ENCODE assay signal across 8 cellular contexts in the genomic region with DNA sequence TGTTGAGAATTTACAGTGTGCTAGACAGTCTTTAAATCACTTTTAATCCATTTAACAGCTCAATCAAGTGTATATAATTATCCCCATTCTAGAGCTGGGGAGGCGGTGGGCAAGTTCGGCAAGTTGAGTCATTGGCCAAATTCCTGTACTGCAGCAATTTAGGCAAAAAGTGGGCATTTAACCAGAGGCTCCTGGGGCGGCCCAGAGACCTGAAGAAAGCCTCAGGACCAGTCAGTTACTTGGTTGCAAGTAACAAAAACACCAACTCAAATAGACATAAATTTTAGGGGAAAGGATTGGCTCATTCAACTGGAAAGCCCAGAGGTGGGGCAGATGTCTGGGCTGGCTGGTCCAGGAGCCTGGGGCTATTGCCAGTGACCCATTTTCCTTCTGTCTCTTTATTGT.
DNase-seq lines count a peak whose midpoint lies in the region; TF ChIP-seq lines count a peak whose summit lies in the region.

No MANE protein-coding gene starts in this region.

- H3K4me3 ChIP-seq in BE2C (ENCODE audit: low read depth, low read length) (peak overlapping the region; percentile 61), HUES48 (ENCODE audit: low read depth, low read length) (peak overlapping the region; percentile 28), dorsolateral prefrontal cortex (peak overlapping the region; percentile 28 to 77 (median 61)), neural cell (ENCODE audit: low read length) (peak overlapping the region; percentile 59)

- H3K9me2 ChIP-seq in neural cell (ENCODE audit: insufficient read depth, low read length): no peaks in the 10 kb centered on the region

- peak overlapping the region; percentile 19 for H3K4me2 ChIP-seq in neural cell (ENCODE audit: low read length)

- H2AFZ ChIP-seq in neural cell (ENCODE audit: low read depth, low read length): no peak overlapping the region

- DNase-seq in BE2C (no peak), dorsolateral prefrontal cortex (no peak), NCI-H2196 (lab: John Stamatoyannopoulos, UW; ENCODE audit: unreplicated experiment) (no peak), mesenteric fat pad (ENCODE audit: low spot score) (no peak), foreskin melanocyte (no peak), RPMI8226 (no peak)

- H3K4me1 ChIP-seq in BE2C (peaks cover 16% of the 10 kb centered on the region), HUES48 (ENCODE audit: control insufficient read depth, insufficient read depth, low read length) (peaks cover 34% of the 10 kb centered on the region)

- H3F3A ChIP-seq in neural cell (ENCODE audit: insufficient read depth, low read length, poor library complexity, severe bottlenecking): no peaks in the 10 kb centered on the region

- H3K27ac ChIP-seq in HUES48 (ENCODE audit: low read depth, low read length) (peak overlapping the region; percentile 89), dorsolateral prefrontal cortex (peak overlapping the region; percentile 63 to 98 (median 93)), neural cell (ENCODE audit: low read length) (peak overlapping the region; percentile 73)

- H3K27me3 ChIP-seq in BE2C (no peaks in the 10 kb centered on the region), HUES48 (ENCODE audit: control insufficient read depth, insufficient read depth, low read length) (no peaks in the 10 kb centered on the region), dorsolateral prefrontal cortex (no peaks in the 10 kb centered on the region), neural cell (ENCODE audit: insufficient read depth, low read depth, low read length) (no peaks in the 10 kb centered on the region)

- no peak for TF ChIP-seq EP300 in neural cell (conservative IDR thresholded peaks at IDR 0.05; ENCODE audit: poor library complexity, severe bottlenecking)

- H4K20me1 ChIP-seq in neural cell (ENCODE audit: insufficient read depth): no peaks in the 10 kb centered on the region

- TF ChIP-seq RAD21 in neural cell (conservative IDR thresholded peaks at IDR 0.05): no peak

- H3K36me3 ChIP-seq in BE2C: peaks cover 3% of the 10 kb centered on the region; the same call in 1 of the 2 replicates
- H3K36me3 ChIP-seq in HUES48 (ENCODE audit: control insufficient read depth, insufficient read depth, low read length): no peaks in the 10 kb centered on the region
- no peaks in the 10 kb centered on the region for H3K36me3 ChIP-seq in neural cell (ENCODE audit: insufficient read depth, low read length)

- TF ChIP-seq CTCF in BE2C (IDR thresholded peaks at IDR 0.05; ENCODE audit: low read depth, low read length): no peak
- no peak for TF ChIP-seq CTCF in dorsolateral prefrontal cortex (IDR thresholded peaks at IDR 0.05 in 54 of 56, conservative IDR thresholded peaks at IDR 0.05 in 2 of 56; ENCODE audit: low read depth in 1 of 56, partially characterized antibody in 56 of 56)
- no peak for TF ChIP-seq CTCF in neural cell (IDR thresholded peaks at IDR 0.05; ENCODE audit: poor library complexity, severe bottlenecking)

- intact Hi-C loops in dorsolateral prefrontal cortex (cut with DNase I): loop anchor here (2.0 to 10.0 kb wide), 2 partner anchors 91 to 97 kb away; a partner anchor contains a TSS

- no peaks in the 10 kb centered on the region for H3K9me3 ChIP-seq in BE2C
- H3K9me3 ChIP-seq in HUES48 (ENCODE audit: control insufficient read depth, insufficient read depth, low read length): no peaks in the 10 kb centered on the region
- no peaks in the 10 kb centered on the region for H3K9me3 ChIP-seq in neural cell (ENCODE audit: low read length)

- H3K79me2 ChIP-seq in neural cell (replicated peaks; ENCODE audit: insufficient read depth, low read length): no peaks in the 10 kb centered on the region

- H3K9ac ChIP-seq in HUES48 (ENCODE audit: low read depth, low read length) (peak overlapping the region; percentile 75), neural cell (ENCODE audit: low read length) (peak overlapping the region; percentile 47)

TF ChIP-seq in neural cell, 6 proteins besides CTCF, POLR2A, EP300 and RAD21:
- TF ChIP-seq TAF1 (IDR thresholded peaks at IDR 0.05; ENCODE audit: low read depth): no peak
- no peak for TF ChIP-seq SMC3 (conservative IDR thresholded peaks at IDR 0.05; ENCODE audit: poor library complexity)
- no peak for TF ChIP-seq EZH2 (IDR thresholded peaks at IDR 0.05; ENCODE audit: borderline replicate concordance, insufficient read depth, low read length, poor library complexity, severe bottlenecking)
- TF ChIP-seq POLR2AphosphoS5 (IDR thresholded peaks at IDR 0.05): no peak
- TF ChIP-seq, protein P1, sequence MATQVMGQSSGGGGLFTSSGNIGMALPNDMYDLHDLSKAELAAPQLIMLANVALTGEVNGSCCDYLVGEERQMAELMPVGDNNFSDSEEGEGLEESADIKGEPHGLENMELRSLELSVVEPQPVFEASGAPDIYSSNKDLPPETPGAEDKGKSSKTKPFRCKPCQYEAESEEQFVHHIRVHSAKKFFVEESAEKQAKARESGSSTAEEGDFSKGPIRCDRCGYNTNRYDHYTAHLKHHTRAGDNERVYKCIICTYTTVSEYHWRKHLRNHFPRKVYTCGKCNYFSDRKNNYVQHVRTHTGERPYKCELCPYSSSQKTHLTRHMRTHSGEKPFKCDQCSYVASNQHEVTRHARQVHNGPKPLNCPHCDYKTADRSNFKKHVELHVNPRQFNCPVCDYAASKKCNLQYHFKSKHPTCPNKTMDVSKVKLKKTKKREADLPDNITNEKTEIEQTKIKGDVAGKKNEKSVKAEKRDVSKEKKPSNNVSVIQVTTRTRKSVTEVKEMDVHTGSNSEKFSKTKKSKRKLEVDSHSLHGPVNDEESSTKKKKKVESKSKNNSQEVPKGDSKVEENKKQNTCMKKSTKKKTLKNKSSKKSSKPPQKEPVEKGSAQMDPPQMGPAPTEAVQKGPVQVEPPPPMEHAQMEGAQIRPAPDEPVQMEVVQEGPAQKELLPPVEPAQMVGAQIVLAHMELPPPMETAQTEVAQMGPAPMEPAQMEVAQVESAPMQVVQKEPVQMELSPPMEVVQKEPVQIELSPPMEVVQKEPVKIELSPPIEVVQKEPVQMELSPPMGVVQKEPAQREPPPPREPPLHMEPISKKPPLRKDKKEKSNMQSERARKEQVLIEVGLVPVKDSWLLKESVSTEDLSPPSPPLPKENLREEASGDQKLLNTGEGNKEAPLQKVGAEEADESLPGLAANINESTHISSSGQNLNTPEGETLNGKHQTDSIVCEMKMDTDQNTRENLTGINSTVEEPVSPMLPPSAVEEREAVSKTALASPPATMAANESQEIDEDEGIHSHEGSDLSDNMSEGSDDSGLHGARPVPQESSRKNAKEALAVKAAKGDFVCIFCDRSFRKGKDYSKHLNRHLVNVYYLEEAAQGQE (IDR thresholded peaks at IDR 0.05; ENCODE audit: borderline replicate concordance): no peak
- no peak for TF ChIP-seq MXI1 (conservative IDR thresholded peaks at IDR 0.05; ENCODE audit: poor library complexity, severe bottlenecking)
